In genomic region chr17:17204635-17205231, GRCh38 we compare ENCODE assay signal across 1 cellular context.
TF ChIP-seq lines count a peak whose summit lies in the region.

No MANE protein-coding gene starts in this region.

TF ChIP-seq in SK-N-SH treated with all-trans-retinoic acid at 6 μM for 48 hours, 23 proteins besides CTCF, POLR2A, EP300 and RAD21 (continued from another document):
- TF ChIP-seq TSHZ2 (CRISPR knock-in tag; IDR thresholded peaks at IDR 0.05) (no peak), PPARA (CRISPR knock-in tag; IDR thresholded peaks at IDR 0.05; ENCODE audit: borderline replicate concordance) (no peak), RARB (CRISPR knock-in tag; IDR thresholded peaks at IDR 0.05) (no peak)
